In the genomic region with DNA sequence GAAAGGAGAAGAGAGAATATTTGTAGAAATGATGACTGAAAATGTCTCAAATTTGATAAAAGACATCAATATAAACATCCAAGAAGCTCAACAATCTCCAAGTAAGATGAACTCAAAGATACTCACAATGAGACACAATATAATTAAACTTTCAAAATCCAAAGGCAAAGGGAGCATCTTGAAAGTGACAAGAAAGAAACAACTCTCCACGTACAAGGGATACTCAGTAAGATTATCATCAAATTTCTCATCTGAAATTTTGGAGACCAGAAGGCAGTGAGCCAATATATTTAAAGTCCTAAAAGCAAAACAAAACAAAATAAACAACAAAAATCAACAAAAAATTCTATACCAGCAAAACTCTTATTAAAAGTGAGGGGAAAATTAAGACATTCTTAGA, we compare ENCODE assay signal across 6 cellular contexts.
"Had no signal": no experiment of that assay in that cellular context is flagged by ENCODE, and none has a peak within 500 bp of the region (broad histone marks: within the 10 kb centered on the region; RNA-seq: fewer than 3 reads in every experiment).

No MANE protein-coding gene starts in this region.

- H3K4me1 Mint-ChIP-seq: IgD-negative memory B cell had no signal

- H3K4me3 ChIP-seq: K562 had no signal

- H3K27me3 Mint-ChIP-seq: IgD-negative memory B cell had no signal

- H3K4me3 Mint-ChIP-seq: IgD-negative memory B cell had no signal

- H3K27ac ChIP-seq: HL-60 had no signal

- DNase-seq: IMR-90, KBM-7, KG1 had no signal

- H3K27ac Mint-ChIP-seq: IgD-negative memory B cell had no signal
